ENCODE assay signal across 14 cellular contexts in genomic region chr4:121108557-121108956, GRCh38. TPM values are rescaled to one million over a fixed set of nuclear protein-coding genes. Genes with fewer than 3 reads are reported as not detected.
"Had no signal": no experiment of that assay in that cellular context is flagged by ENCODE, and none has a peak within 500 bp of the region (broad histone marks: within the 10 kb centered on the region; RNA-seq: fewer than 3 reads in every experiment).

No MANE protein-coding gene starts in this region.

- H3K4me3 Mint-ChIP-seq: naive thymus-derived CD4-positive, alpha-beta T cell had no signal

- H3K4me1 ChIP-seq: ascending aorta, esophagus muscularis mucosa, tibial artery, vagina had no signal

- H3K9me3 ChIP-seq: ascending aorta, esophagus muscularis mucosa, neutrophil, tibial artery, vagina had no signal

- H3K27me3 ChIP-seq: ascending aorta, esophagus muscularis mucosa, tibial artery, vagina had no signal

- DNase-seq: activated CD4-positive, alpha-beta T cell treated with anti-CD3 and anti-CD28 coated beads, Interleukin-2, amount 50 U/mL, for 48 hours; activated T-cell treated with anti-CD3 and anti-CD28 coated beads, Interleukin-2, amount 50 U/mL, for 48 hours; glutamatergic neuron; mammary epithelial cell; naive thymus-derived CD4-positive, alpha-beta T cell; right cardiac atrium; small intestine; tibial artery had no signal

- ATAC-seq: activated CD4-positive, CD25-positive, alpha-beta regulatory T cell treated with anti-CD3 and anti-CD28 coated beads, Interleukin-2, amount 50 U/mL, for 24 hours; naive thymus-derived CD4-positive, alpha-beta T cell; right cardiac atrium had no signal

- H3K4me3 ChIP-seq: ascending aorta, esophagus muscularis mucosa, tibial artery, vagina had no signal

- H3K36me3 ChIP-seq: ascending aorta, esophagus muscularis mucosa, neutrophil, tibial artery, vagina had no signal

- H3K27ac Mint-ChIP-seq: naive thymus-derived CD4-positive, alpha-beta T cell had no signal

- H3K27ac ChIP-seq: ascending aorta, esophagus muscularis mucosa, neutrophil, tibial artery, vagina had no signal

RNA-seq across cellular contexts. Expression of gene NDNF, which starts 36.2 kb away (rescaled TPM):
- total RNA-seq: mononuclear cell; naive thymus-derived CD4-positive, alpha-beta T cell had no signal
- polyA plus RNA-seq: mammary epithelial cell; naive thymus-derived CD4-positive, alpha-beta T cell had no signal

RNA-seq across cellular contexts. Expression of gene TNIP3, which starts 55.6 kb away (rescaled TPM):
- total RNA-seq: ascending aorta, mammary epithelial cell, right cardiac atrium, vagina had no signal
- polyA plus RNA-seq: right cardiac atrium had no signal
